Comparison of ENCODE assay signal across 1 cellular context in the genomic region with DNA sequence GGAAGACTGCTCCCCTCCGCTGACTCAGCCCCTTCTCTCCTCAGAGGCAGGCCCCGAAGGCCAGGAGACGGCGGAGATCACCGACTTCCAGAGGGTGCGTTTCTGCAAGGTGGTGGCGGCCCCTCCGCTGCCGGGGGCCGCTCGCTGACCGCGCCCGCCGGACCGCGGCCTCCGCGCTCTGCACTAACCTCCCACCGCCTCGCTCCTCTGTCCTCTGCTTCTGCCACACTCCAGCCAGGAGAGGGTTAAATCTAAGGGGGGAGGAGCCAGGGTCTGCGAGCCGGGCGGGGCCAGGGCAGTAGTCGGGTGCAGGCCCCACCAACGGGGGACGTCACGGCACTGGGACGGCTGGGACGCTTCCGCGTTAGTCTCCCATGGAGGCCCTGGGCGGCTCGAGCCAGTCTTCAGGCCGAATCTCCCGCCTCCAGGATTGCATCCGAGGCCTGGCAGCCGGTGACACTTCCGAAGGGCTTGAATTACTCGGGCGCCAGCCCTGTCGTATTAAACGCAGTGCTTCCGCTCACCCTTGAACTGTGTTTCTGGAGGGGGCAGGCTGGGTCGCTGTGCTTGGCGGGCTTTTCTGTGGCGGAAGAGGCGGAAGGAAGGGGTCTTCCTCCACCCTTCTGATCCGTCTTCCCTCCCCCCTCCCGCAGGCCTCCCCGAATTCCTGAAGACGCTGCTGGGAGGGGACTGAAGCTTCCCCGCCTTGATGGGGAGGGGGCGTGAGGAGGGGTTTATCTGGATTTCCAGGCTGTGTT.
TF ChIP-seq lines count a peak whose summit lies in the region.

No MANE protein-coding gene starts in this region.

TF ChIP-seq in GM12878, 131 proteins besides CTCF, POLR2A, EP300 and RAD21 (continued from another document and continues in another):
- TF ChIP-seq, protein P1, sequence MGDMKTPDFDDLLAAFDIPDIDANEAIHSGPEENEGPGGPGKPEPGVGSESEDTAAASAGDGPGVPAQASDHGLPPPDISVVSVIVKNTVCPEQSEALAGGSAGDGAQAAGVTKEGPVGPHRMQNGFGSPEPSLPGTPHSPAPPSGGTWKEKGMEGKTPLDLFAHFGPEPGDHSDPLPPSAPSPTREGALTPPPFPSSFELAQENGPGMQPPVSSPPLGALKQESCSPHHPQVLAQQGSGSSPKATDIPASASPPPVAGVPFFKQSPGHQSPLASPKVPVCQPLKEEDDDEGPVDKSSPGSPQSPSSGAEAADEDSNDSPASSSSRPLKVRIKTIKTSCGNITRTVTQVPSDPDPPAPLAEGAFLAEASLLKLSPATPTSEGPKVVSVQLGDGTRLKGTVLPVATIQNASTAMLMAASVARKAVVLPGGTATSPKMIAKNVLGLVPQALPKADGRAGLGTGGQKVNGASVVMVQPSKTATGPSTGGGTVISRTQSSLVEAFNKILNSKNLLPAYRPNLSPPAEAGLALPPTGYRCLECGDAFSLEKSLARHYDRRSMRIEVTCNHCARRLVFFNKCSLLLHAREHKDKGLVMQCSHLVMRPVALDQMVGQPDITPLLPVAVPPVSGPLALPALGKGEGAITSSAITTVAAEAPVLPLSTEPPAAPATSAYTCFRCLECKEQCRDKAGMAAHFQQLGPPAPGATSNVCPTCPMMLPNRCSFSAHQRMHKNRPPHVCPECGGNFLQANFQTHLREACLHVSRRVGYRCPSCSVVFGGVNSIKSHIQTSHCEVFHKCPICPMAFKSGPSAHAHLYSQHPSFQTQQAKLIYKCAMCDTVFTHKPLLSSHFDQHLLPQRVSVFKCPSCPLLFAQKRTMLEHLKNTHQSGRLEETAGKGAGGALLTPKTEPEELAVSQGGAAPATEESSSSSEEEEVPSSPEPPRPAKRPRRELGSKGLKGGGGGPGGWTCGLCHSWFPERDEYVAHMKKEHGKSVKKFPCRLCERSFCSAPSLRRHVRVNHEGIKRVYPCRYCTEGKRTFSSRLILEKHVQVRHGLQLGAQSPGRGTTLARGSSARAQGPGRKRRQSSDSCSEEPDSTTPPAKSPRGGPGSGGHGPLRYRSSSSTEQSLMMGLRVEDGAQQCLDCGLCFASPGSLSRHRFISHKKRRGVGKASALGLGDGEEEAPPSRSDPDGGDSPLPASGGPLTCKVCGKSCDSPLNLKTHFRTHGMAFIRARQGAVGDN (IDR thresholded peaks at IDR 0.05): peak; percentile 48
- TF ChIP-seq STAT1 (conservative IDR thresholded peaks at IDR 0.05) (no peak), MXI1 (IDR thresholded peaks at IDR 0.05; ENCODE audit: low read depth, low read length) (peak; percentile 67), IRF3 (IDR thresholded peaks at IDR 0.05) (no peak), ZNF217 (IDR thresholded peaks at IDR 0.05) (peak; percentile 13; the same call in 1 of the 2 replicates), RELB (IDR thresholded peaks at IDR 0.05; ENCODE audit: low read depth) (peak; percentile 59), FOXK2 (IDR thresholded peaks at IDR 0.05) (no peak), NR2C2 (IDR thresholded peaks at IDR 0.05; ENCODE audit: borderline replicate concordance, control insufficient read depth, insufficient read length, low read depth) (no peak), SUZ12 (IDR thresholded peaks at IDR 0.05; ENCODE audit: unreplicated experiment) (no peak), ZNF384 (IDR thresholded peaks at IDR 0.05; ENCODE audit: borderline replicate concordance, low read depth, low read length) (no peak), SPI1 (IDR thresholded peaks at IDR 0.05; ENCODE audit: borderline replicate concordance, insufficient read depth, low read depth, low read length) (no peak), BHLHE40 (IDR thresholded peaks at IDR 0.05; ENCODE audit: borderline replicate concordance in 1 of 2, low read depth in 2 of 2, low read length in 1 of 2) (peak; percentile 81 to 88), MEF2B (IDR thresholded peaks at IDR 0.05; ENCODE audit: partially characterized antibody, poor library complexity, severe bottlenecking) (peak; percentile 37), YY1 (IDR thresholded peaks at IDR 0.05; ENCODE audit: low read depth, low read length) (no peak), SRF (IDR thresholded peaks at IDR 0.05; ENCODE audit: low read depth in 2 of 2, low read length in 2 of 2) (no peak), RB1 (IDR thresholded peaks at IDR 0.05; ENCODE audit: borderline replicate concordance) (peak; percentile 95; the same call in 1 of the 2 replicates), BCL11A (IDR thresholded peaks at IDR 0.05; ENCODE audit: low read depth, low read length) (no peak), MEF2A (IDR thresholded peaks at IDR 0.05; ENCODE audit: insufficient read depth, low read depth, low read length) (no peak), ZNF207 (IDR thresholded peaks at IDR 0.05; ENCODE audit: borderline replicate concordance) (0 out of 2 replicates have a peak, but pooled peaks have one; percentile 43), SMAD5 (IDR thresholded peaks at IDR 0.05; ENCODE audit: low read depth) (peak; percentile 61; the same call in 1 of the 2 replicates), ZNF24 (IDR thresholded peaks at IDR 0.05) (no peak), PML (IDR thresholded peaks at IDR 0.05; ENCODE audit: low read length) (peak; percentile 72; the same call in 1 of the 2 replicates), ZNF622 (IDR thresholded peaks at IDR 0.05) (no peak), ASH2L (IDR thresholded peaks at IDR 0.05; ENCODE audit: borderline replicate concordance, low read depth) (no peak), CREM (IDR thresholded peaks at IDR 0.05; ENCODE audit: low read depth) (peak; percentile 83), HDGF (IDR thresholded peaks at IDR 0.05) (0 out of 2 replicates have a peak, but pooled peaks have one; percentile 46), E4F1 (IDR thresholded peaks at IDR 0.05; ENCODE audit: borderline replicate concordance, partially characterized antibody) (peak; percentile 78)
- TF ChIP-seq, protein P2, sequence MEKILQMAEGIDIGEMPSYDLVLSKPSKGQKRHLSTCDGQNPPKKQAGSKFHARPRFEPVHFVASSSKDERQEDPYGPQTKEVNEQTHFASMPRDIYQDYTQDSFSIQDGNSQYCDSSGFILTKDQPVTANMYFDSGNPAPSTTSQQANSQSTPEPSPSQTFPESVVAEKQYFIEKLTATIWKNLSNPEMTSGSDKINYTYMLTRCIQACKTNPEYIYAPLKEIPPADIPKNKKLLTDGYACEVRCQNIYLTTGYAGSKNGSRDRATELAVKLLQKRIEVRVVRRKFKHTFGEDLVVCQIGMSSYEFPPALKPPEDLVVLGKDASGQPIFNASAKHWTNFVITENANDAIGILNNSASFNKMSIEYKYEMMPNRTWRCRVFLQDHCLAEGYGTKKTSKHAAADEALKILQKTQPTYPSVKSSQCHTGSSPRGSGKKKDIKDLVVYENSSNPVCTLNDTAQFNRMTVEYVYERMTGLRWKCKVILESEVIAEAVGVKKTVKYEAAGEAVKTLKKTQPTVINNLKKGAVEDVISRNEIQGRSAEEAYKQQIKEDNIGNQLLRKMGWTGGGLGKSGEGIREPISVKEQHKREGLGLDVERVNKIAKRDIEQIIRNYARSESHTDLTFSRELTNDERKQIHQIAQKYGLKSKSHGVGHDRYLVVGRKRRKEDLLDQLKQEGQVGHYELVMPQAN (conservative IDR thresholded peaks at IDR 0.05): peak; percentile 65
- TF ChIP-seq, protein P3, sequence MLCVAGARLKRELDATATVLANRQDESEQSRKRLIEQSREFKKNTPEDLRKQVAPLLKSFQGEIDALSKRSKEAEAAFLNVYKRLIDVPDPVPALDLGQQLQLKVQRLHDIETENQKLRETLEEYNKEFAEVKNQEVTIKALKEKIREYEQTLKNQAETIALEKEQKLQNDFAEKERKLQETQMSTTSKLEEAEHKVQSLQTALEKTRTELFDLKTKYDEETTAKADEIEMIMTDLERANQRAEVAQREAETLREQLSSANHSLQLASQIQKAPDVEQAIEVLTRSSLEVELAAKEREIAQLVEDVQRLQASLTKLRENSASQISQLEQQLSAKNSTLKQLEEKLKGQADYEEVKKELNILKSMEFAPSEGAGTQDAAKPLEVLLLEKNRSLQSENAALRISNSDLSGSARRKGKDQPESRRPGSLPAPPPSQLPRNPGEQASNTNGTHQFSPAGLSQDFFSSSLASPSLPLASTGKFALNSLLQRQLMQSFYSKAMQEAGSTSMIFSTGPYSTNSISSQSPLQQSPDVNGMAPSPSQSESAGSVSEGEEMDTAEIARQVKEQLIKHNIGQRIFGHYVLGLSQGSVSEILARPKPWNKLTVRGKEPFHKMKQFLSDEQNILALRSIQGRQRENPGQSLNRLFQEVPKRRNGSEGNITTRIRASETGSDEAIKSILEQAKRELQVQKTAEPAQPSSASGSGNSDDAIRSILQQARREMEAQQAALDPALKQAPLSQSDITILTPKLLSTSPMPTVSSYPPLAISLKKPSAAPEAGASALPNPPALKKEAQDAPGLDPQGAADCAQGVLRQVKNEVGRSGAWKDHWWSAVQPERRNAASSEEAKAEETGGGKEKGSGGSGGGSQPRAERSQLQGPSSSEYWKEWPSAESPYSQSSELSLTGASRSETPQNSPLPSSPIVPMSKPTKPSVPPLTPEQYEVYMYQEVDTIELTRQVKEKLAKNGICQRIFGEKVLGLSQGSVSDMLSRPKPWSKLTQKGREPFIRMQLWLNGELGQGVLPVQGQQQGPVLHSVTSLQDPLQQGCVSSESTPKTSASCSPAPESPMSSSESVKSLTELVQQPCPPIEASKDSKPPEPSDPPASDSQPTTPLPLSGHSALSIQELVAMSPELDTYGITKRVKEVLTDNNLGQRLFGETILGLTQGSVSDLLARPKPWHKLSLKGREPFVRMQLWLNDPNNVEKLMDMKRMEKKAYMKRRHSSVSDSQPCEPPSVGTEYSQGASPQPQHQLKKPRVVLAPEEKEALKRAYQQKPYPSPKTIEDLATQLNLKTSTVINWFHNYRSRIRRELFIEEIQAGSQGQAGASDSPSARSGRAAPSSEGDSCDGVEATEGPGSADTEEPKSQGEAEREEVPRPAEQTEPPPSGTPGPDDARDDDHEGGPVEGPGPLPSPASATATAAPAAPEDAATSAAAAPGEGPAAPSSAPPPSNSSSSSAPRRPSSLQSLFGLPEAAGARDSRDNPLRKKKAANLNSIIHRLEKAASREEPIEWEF (IDR thresholded peaks at IDR 0.05; ENCODE audit: insufficient replicate concordance, low read depth, low read length): no peak
- TF ChIP-seq, protein P4, sequence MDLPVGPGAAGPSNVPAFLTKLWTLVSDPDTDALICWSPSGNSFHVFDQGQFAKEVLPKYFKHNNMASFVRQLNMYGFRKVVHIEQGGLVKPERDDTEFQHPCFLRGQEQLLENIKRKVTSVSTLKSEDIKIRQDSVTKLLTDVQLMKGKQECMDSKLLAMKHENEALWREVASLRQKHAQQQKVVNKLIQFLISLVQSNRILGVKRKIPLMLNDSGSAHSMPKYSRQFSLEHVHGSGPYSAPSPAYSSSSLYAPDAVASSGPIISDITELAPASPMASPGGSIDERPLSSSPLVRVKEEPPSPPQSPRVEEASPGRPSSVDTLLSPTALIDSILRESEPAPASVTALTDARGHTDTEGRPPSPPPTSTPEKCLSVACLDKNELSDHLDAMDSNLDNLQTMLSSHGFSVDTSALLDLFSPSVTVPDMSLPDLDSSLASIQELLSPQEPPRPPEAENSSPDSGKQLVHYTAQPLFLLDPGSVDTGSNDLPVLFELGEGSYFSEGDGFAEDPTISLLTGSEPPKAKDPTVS (IDR thresholded peaks at IDR 0.05; ENCODE audit: low read depth, low read length): no peak
- TF ChIP-seq, protein P5, sequence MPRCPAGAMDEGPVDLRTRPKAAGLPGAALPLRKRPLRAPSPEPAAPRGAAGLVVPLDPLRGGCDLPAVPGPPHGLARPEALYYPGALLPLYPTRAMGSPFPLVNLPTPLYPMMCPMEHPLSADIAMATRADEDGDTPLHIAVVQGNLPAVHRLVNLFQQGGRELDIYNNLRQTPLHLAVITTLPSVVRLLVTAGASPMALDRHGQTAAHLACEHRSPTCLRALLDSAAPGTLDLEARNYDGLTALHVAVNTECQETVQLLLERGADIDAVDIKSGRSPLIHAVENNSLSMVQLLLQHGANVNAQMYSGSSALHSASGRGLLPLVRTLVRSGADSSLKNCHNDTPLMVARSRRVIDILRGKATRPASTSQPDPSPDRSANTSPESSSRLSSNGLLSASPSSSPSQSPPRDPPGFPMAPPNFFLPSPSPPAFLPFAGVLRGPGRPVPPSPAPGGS (IDR thresholded peaks at IDR 0.05; ENCODE audit: borderline replicate concordance, insufficient read depth, low read depth, low read length, poor library complexity, severe bottlenecking): no peak
